Comparison of ENCODE assay signal across 1 cellular context in the genomic region with DNA sequence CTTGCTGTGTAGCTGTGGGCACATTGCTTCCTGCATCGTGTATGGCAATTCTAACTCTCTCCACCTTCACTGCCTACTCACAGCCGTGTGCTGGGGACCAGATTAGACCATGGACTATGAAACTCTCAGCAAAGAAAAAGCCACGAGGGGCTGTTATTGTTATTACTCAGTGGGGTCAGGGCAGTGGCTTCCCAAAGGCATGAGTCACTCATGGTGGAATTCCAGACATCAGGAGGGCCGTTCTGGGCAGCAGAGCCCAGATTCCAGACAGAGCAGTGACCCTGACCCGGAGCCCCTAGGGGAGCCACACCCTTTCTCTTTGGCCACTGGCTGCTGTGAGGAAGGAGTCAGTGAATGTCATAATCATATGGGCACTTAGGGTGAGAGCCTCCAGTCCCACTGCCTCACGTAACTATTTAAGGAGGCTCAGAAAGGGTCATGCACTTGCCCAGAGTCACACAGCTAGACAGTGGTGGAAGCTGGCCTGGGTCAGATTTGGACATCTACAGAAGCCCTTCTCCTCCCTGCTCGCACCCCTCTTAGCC.
TF ChIP-seq lines count a peak whose summit lies in the region.

No MANE protein-coding gene starts in this region.

TF ChIP-seq in HepG2, 621 proteins besides CTCF, POLR2A, EP300 and RAD21 (continued from another document and continues in another):
- TF ChIP-seq, protein P1, sequence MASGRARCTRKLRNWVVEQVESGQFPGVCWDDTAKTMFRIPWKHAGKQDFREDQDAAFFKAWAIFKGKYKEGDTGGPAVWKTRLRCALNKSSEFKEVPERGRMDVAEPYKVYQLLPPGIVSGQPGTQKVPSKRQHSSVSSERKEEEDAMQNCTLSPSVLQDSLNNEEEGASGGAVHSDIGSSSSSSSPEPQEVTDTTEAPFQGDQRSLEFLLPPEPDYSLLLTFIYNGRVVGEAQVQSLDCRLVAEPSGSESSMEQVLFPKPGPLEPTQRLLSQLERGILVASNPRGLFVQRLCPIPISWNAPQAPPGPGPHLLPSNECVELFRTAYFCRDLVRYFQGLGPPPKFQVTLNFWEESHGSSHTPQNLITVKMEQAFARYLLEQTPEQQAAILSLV (CRISPR knock-in tag; IDR thresholded peaks at IDR 0.05; ENCODE audit: borderline replicate concordance), result peak; percentile 41; the same call in 1 of the 2 replicates
- TF ChIP-seq, protein P2, sequence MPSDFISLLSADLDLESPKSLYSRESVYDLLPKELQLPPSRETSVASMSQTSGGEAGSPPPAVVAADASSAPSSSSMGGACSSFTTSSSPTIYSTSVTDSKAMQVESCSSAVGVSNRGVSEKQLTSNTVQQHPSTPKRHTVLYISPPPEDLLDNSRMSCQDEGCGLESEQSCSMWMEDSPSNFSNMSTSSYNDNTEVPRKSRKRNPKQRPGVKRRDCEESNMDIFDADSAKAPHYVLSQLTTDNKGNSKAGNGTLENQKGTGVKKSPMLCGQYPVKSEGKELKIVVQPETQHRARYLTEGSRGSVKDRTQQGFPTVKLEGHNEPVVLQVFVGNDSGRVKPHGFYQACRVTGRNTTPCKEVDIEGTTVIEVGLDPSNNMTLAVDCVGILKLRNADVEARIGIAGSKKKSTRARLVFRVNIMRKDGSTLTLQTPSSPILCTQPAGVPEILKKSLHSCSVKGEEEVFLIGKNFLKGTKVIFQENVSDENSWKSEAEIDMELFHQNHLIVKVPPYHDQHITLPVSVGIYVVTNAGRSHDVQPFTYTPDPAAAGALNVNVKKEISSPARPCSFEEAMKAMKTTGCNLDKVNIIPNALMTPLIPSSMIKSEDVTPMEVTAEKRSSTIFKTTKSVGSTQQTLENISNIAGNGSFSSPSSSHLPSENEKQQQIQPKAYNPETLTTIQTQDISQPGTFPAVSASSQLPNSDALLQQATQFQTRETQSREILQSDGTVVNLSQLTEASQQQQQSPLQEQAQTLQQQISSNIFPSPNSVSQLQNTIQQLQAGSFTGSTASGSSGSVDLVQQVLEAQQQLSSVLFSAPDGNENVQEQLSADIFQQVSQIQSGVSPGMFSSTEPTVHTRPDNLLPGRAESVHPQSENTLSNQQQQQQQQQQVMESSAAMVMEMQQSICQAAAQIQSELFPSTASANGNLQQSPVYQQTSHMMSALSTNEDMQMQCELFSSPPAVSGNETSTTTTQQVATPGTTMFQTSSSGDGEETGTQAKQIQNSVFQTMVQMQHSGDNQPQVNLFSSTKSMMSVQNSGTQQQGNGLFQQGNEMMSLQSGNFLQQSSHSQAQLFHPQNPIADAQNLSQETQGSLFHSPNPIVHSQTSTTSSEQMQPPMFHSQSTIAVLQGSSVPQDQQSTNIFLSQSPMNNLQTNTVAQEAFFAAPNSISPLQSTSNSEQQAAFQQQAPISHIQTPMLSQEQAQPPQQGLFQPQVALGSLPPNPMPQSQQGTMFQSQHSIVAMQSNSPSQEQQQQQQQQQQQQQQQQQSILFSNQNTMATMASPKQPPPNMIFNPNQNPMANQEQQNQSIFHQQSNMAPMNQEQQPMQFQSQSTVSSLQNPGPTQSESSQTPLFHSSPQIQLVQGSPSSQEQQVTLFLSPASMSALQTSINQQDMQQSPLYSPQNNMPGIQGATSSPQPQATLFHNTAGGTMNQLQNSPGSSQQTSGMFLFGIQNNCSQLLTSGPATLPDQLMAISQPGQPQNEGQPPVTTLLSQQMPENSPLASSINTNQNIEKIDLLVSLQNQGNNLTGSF (CRISPR knock-in tag; IDR thresholded peaks at IDR 0.05), result no peak
- peak; percentile 40; the same call in 1 of the 2 replicates for TF ChIP-seq TARDBP (CRISPR knock-in tag; IDR thresholded peaks at IDR 0.05)
- TF ChIP-seq, protein P3, sequence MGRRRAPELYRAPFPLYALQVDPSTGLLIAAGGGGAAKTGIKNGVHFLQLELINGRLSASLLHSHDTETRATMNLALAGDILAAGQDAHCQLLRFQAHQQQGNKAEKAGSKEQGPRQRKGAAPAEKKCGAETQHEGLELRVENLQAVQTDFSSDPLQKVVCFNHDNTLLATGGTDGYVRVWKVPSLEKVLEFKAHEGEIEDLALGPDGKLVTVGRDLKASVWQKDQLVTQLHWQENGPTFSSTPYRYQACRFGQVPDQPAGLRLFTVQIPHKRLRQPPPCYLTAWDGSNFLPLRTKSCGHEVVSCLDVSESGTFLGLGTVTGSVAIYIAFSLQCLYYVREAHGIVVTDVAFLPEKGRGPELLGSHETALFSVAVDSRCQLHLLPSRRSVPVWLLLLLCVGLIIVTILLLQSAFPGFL (CRISPR knock-in tag; IDR thresholded peaks at IDR 0.05), result no peak
- no peak; the same call in 1 of the 2 replicates for TF ChIP-seq HDAC1 (CRISPR knock-in tag; IDR thresholded peaks at IDR 0.05)
- peak; percentile 76 for TF ChIP-seq NCOA2 (CRISPR knock-in tag; IDR thresholded peaks at IDR 0.05)
- peak; percentile 56; the same call in 1 of the 2 replicates for TF ChIP-seq JUNB (CRISPR knock-in tag; IDR thresholded peaks at IDR 0.05; ENCODE audit: borderline replicate concordance)
- TF ChIP-seq ZBTB7B (CRISPR knock-in tag; IDR thresholded peaks at IDR 0.05), result 0 out of 2 replicates have a peak, but pooled peaks have one; percentile 43
- peak; percentile 95 for TF ChIP-seq SOX5 (CRISPR knock-in tag; IDR thresholded peaks at IDR 0.05; ENCODE audit: borderline replicate concordance)
- TF ChIP-seq, protein P4, sequence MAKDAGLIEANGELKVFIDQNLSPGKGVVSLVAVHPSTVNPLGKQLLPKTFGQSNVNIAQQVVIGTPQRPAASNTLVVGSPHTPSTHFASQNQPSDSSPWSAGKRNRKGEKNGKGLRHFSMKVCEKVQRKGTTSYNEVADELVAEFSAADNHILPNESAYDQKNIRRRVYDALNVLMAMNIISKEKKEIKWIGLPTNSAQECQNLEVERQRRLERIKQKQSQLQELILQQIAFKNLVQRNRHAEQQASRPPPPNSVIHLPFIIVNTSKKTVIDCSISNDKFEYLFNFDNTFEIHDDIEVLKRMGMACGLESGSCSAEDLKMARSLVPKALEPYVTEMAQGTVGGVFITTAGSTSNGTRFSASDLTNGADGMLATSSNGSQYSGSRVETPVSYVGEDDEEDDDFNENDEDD (CRISPR knock-in tag; IDR thresholded peaks at IDR 0.05; ENCODE audit: borderline replicate concordance), result peak; percentile 22; the same call in 1 of the 2 replicates
- TF ChIP-seq, protein P5, sequence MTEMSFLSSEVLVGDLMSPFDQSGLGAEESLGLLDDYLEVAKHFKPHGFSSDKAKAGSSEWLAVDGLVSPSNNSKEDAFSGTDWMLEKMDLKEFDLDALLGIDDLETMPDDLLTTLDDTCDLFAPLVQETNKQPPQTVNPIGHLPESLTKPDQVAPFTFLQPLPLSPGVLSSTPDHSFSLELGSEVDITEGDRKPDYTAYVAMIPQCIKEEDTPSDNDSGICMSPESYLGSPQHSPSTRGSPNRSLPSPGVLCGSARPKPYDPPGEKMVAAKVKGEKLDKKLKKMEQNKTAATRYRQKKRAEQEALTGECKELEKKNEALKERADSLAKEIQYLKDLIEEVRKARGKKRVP (CRISPR knock-in tag; IDR thresholded peaks at IDR 0.05), result 0 out of 4 replicates have a peak, but pooled peaks of 1 of the 2 experiments have one; percentile 42
- peak; percentile 62 for TF ChIP-seq FOXA3 (CRISPR knock-in tag; IDR thresholded peaks at IDR 0.05)
- 0 out of 2 replicates have a peak, but pooled peaks have one; percentile 59 for TF ChIP-seq SMAD3 (CRISPR knock-in tag; IDR thresholded peaks at IDR 0.05)
- TF ChIP-seq JUN (CRISPR knock-in tag; IDR thresholded peaks at IDR 0.05), result peak; percentile 94
- TF ChIP-seq, protein P6, sequence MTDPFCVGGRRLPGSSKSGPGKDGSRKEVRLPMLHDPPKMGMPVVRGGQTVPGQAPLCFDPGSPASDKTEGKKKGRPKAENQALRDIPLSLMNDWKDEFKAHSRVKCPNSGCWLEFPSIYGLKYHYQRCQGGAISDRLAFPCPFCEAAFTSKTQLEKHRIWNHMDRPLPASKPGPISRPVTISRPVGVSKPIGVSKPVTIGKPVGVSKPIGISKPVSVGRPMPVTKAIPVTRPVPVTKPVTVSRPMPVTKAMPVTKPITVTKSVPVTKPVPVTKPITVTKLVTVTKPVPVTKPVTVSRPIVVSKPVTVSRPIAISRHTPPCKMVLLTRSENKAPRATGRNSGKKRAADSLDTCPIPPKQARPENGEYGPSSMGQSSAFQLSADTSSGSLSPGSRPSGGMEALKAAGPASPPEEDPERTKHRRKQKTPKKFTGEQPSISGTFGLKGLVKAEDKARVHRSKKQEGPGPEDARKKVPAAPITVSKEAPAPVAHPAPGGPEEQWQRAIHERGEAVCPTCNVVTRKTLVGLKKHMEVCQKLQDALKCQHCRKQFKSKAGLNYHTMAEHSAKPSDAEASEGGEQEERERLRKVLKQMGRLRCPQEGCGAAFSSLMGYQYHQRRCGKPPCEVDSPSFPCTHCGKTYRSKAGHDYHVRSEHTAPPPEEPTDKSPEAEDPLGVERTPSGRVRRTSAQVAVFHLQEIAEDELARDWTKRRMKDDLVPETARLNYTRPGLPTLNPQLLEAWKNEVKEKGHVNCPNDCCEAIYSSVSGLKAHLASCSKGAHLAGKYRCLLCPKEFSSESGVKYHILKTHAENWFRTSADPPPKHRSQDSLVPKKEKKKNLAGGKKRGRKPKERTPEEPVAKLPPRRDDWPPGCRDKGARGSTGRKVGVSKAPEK (CRISPR knock-in tag; IDR thresholded peaks at IDR 0.05; ENCODE audit: borderline replicate concordance), result no peak
- no peak; the same call in 1 of the 2 replicates for TF ChIP-seq ZNF205 (CRISPR knock-in tag; IDR thresholded peaks at IDR 0.05)
- peak; percentile 41; the same call in 1 of the 2 replicates for TF ChIP-seq ZNF335 (CRISPR knock-in tag; IDR thresholded peaks at IDR 0.05)
- peak; percentile 96 for TF ChIP-seq FOSL1 (CRISPR knock-in tag; IDR thresholded peaks at IDR 0.05; ENCODE audit: borderline replicate concordance)
- TF ChIP-seq ZNF747 (CRISPR knock-in tag; IDR thresholded peaks at IDR 0.05; ENCODE audit: borderline replicate concordance), result peak; percentile 29; the same call in 1 of the 2 replicates
- no peak for TF ChIP-seq IKZF4 (CRISPR knock-in tag; IDR thresholded peaks at IDR 0.05; ENCODE audit: borderline replicate concordance, low read depth, not compliant biosample characterization)
- TF ChIP-seq NR2F1 (CRISPR knock-in tag; IDR thresholded peaks at IDR 0.05), result peak; percentile 92 to 99
- TF ChIP-seq TBL1XR1 (IDR thresholded peaks at IDR 0.05; ENCODE audit: borderline replicate concordance, low read length, partially characterized antibody), result peak; percentile 86
- peak; percentile 49; the same call in 1 of the 2 replicates for TF ChIP-seq ZSCAN9 (CRISPR knock-in tag; IDR thresholded peaks at IDR 0.05; ENCODE audit: borderline replicate concordance)
- no peak for TF ChIP-seq ZNF143 (CRISPR knock-in tag; IDR thresholded peaks at IDR 0.05)
- TF ChIP-seq ZNF605 (CRISPR knock-in tag; IDR thresholded peaks at IDR 0.05), result peak; percentile 54; the same call in 1 of the 2 replicates
- TF ChIP-seq, protein P7, sequence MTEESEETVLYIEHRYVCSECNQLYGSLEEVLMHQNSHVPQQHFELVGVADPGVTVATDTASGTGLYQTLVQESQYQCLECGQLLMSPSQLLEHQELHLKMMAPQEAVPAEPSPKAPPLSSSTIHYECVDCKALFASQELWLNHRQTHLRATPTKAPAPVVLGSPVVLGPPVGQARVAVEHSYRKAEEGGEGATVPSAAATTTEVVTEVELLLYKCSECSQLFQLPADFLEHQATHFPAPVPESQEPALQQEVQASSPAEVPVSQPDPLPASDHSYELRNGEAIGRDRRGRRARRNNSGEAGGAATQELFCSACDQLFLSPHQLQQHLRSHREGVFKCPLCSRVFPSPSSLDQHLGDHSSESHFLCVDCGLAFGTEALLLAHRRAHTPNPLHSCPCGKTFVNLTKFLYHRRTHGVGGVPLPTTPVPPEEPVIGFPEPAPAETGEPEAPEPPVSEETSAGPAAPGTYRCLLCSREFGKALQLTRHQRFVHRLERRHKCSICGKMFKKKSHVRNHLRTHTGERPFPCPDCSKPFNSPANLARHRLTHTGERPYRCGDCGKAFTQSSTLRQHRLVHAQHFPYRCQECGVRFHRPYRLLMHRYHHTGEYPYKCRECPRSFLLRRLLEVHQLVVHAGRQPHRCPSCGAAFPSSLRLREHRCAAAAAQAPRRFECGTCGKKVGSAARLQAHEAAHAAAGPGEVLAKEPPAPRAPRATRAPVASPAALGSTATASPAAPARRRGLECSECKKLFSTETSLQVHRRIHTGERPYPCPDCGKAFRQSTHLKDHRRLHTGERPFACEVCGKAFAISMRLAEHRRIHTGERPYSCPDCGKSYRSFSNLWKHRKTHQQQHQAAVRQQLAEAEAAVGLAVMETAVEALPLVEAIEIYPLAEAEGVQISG (CRISPR knock-in tag; IDR thresholded peaks at IDR 0.05), result 0 out of 2 replicates have a peak, but pooled peaks have one; percentile 38
- TF ChIP-seq RAD51 (IDR thresholded peaks at IDR 0.05; ENCODE audit: borderline replicate concordance), result no peak
- TF ChIP-seq, protein P8, sequence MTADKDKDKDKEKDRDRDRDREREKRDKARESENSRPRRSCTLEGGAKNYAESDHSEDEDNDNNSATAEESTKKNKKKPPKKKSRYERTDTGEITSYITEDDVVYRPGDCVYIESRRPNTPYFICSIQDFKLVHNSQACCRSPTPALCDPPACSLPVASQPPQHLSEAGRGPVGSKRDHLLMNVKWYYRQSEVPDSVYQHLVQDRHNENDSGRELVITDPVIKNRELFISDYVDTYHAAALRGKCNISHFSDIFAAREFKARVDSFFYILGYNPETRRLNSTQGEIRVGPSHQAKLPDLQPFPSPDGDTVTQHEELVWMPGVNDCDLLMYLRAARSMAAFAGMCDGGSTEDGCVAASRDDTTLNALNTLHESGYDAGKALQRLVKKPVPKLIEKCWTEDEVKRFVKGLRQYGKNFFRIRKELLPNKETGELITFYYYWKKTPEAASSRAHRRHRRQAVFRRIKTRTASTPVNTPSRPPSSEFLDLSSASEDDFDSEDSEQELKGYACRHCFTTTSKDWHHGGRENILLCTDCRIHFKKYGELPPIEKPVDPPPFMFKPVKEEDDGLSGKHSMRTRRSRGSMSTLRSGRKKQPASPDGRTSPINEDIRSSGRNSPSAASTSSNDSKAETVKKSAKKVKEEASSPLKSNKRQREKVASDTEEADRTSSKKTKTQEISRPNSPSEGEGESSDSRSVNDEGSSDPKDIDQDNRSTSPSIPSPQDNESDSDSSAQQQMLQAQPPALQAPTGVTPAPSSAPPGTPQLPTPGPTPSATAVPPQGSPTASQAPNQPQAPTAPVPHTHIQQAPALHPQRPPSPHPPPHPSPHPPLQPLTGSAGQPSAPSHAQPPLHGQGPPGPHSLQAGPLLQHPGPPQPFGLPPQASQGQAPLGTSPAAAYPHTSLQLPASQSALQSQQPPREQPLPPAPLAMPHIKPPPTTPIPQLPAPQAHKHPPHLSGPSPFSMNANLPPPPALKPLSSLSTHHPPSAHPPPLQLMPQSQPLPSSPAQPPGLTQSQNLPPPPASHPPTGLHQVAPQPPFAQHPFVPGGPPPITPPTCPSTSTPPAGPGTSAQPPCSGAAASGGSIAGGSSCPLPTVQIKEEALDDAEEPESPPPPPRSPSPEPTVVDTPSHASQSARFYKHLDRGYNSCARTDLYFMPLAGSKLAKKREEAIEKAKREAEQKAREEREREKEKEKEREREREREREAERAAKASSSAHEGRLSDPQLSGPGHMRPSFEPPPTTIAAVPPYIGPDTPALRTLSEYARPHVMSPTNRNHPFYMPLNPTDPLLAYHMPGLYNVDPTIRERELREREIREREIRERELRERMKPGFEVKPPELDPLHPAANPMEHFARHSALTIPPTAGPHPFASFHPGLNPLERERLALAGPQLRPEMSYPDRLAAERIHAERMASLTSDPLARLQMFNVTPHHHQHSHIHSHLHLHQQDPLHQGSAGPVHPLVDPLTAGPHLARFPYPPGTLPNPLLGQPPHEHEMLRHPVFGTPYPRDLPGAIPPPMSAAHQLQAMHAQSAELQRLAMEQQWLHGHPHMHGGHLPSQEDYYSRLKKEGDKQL (CRISPR knock-in tag; IDR thresholded peaks at IDR 0.05; ENCODE audit: low read depth), result 0 out of 2 replicates have a peak, but pooled peaks have one; percentile 25
- peak; percentile 61; the same call in 1 of the 2 replicates for TF ChIP-seq NCOR1 (IDR thresholded peaks at IDR 0.05; ENCODE audit: borderline replicate concordance, low read length)
- TF ChIP-seq HDAC2 (CRISPR knock-in tag; IDR thresholded peaks at IDR 0.05), result peak; percentile 65; the same call in 1 of the 2 replicates
- peak; percentile 93 for TF ChIP-seq RXRB (CRISPR knock-in tag; IDR thresholded peaks at IDR 0.05; ENCODE audit: borderline replicate concordance)
- TF ChIP-seq RBAK (CRISPR knock-in tag; IDR thresholded peaks at IDR 0.05), result no peak
- peak; percentile 88; the same call in 2 of the 3 replicates for TF ChIP-seq MXI1 (IDR thresholded peaks at IDR 0.05; ENCODE audit: borderline replicate concordance, low read depth, low read length)
